ENCODE assay signal across 8 cellular contexts in the genomic region with DNA sequence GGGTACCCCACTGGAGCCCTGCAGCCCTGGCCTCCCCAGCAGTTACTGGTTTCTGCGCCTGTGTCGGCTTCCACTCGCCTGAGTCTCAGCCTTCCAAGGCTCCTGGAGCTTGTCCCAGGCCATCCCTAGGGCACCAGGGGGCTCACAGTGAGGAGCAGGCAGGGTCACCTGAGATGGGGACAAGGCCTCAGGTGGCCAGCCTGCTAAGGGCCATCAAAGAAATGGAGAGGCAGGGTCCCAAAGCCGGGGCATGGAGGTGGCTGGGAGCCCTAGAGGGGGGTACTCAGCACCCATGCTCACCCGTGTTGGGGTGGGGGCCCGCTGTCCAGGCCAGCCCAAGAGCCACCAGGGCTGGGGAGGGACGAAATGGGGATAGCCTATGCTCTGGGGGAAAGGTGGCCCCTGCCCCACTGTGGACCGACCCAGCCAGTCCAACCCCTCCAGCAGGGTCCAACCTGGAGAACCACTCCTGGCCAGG. TPM values are rescaled to one million over a fixed set of nuclear protein-coding genes. Genes with fewer than 3 reads are reported as not detected.
A peak's percentile ranks its signal among the peaks of the same experiment; 100 is the strongest.
DNase-seq lines count a peak whose midpoint lies in the region; ATAC-seq, FAIRE-seq and TF ChIP-seq lines count a peak whose summit lies in the region.

No MANE protein-coding gene starts in this region.

- peaks cover 0 to 15% (median 2%) of the 10 kb centered on the region in 4 donors for H3K4me1 Mint-ChIP-seq in CD4-positive, CD25-positive, alpha-beta regulatory T cell

- H3K4me3 Mint-ChIP-seq in CD4-positive, CD25-positive, alpha-beta regulatory T cell: peak overlapping the region; percentile 47 to 89 (median 71)

- no peaks in the 10 kb centered on the region for H3K27me3 Mint-ChIP-seq in CD4-positive, CD25-positive, alpha-beta regulatory T cell

- TF ChIP-seq CTCF in OCI-LY3 (IDR thresholded peaks at IDR 0.05; ENCODE audit: low read depth, low read length) (no peak), endothelial cell of umbilical vein (IDR thresholded peaks at IDR 0.05; ENCODE audit: extremely low read depth in 1 of 2, insufficient read depth in 1 of 2, low read depth in 1 of 2, low read length in 2 of 2) (no peak)

- no peak for TF ChIP-seq POLR2A in endothelial cell of umbilical vein (IDR thresholded peaks at IDR 0.05; ENCODE audit: low read depth, low read length)

- H3K36me3 Mint-ChIP-seq in CD4-positive, CD25-positive, alpha-beta regulatory T cell: no peaks in the 10 kb centered on the region

- dilution Hi-C loops in endothelial cell of umbilical vein (cut with MboI; ENCODE audit: extremely low pct_ligation_motif_present, low sequenced_read_pairs): no loop called here

- no peak overlapping the region for H2AFZ ChIP-seq in OCI-LY3 (ENCODE audit: low read depth, low read length)
- no peak overlapping the region for H2AFZ ChIP-seq in endothelial cell of umbilical vein (ENCODE audit: low read depth, low read length)
- no peak overlapping the region for H2AFZ ChIP-seq in neuron (ENCODE audit: low read depth, low read length)

- H3K27me3 ChIP-seq in CD4-positive, CD25-positive, alpha-beta regulatory T cell (ENCODE audit: control insufficient read depth, insufficient read depth, low read length): no peaks in the 10 kb centered on the region
- H3K27me3 ChIP-seq in OCI-LY3 (ENCODE audit: low read depth, low read length): no peaks in the 10 kb centered on the region
- no peaks in the 10 kb centered on the region for H3K27me3 ChIP-seq in endothelial cell of umbilical vein (ENCODE audit: control insufficient read depth in 2 of 2, insufficient read depth in 2 of 2, low read length in 2 of 2)
- H3K27me3 ChIP-seq in neuron (ENCODE audit: insufficient read depth, low read length): no peaks in the 10 kb centered on the region

- H3K4me1 ChIP-seq in CD4-positive, CD25-positive, alpha-beta regulatory T cell (ENCODE audit: control insufficient read depth, insufficient read depth, low read length, poor library complexity, severe bottlenecking): peaks cover 21% of the 10 kb centered on the region
- H3K4me1 ChIP-seq in OCI-LY3 (ENCODE audit: low read length) (peaks cover 27% of the 10 kb centered on the region), endothelial cell of umbilical vein (ENCODE audit: control insufficient read depth, extremely low read depth, insufficient read depth, low read length) (peaks cover 20% of the 10 kb centered on the region), neuron (ENCODE audit: insufficient read depth, low read length) (peaks cover 19% of the 10 kb centered on the region)

- no peak for ATAC-seq in CD4-positive, CD25-positive, alpha-beta regulatory T cell (ENCODE audit: low read depth in 2 of 2)
- ATAC-seq in HG03571 (IDR thresholded peaks at IDR 0.05; ENCODE audit: unreplicated experiment): no peak

- peak overlapping the region; percentile 80 for H3K4me2 ChIP-seq in OCI-LY3 (ENCODE audit: low read length)
- H3K4me2 ChIP-seq in endothelial cell of umbilical vein (ENCODE audit: insufficient read depth, low read length): peak overlapping the region; percentile 26

- CTCF ChIA-PET in endothelial cell of umbilical vein (lab: Charles Lee): interaction anchor here (1.2 kb wide), 1 partner anchor 55 kb away, joined by 3 read pairs; no protein-coding TSS in a partner anchor

- H3K9me3 Mint-ChIP-seq in CD4-positive, CD25-positive, alpha-beta regulatory T cell: no peaks in the 10 kb centered on the region

- no peak overlapping the region for H3K27ac ChIP-seq in CD4-positive, CD25-positive, alpha-beta regulatory T cell (ENCODE audit: insufficient read depth, low read length, poor library complexity, severe bottlenecking)
- H3K27ac ChIP-seq in OCI-LY3 (ENCODE audit: low read length) (peak overlapping the region; percentile 83), endothelial cell of umbilical vein (ENCODE audit: insufficient read depth, low read depth, low read length) (no peak overlapping the region)

- peaks cover 26% of the 10 kb centered on the region for H4K20me1 ChIP-seq in OCI-LY3 (ENCODE audit: insufficient read depth, low read length)
- no peaks in the 10 kb centered on the region for H4K20me1 ChIP-seq in endothelial cell of umbilical vein (replicated peaks; ENCODE audit: control insufficient read depth, extremely low read depth, insufficient read depth, low read length)

- intact Hi-C loops in endothelial cell of umbilical vein (cut with micrococcal nuclease): loop anchor here (5.0 kb wide), 2 partner anchors 119 to 131 kb away; a partner anchor contains a TSS

- H3K9ac ChIP-seq in OCI-LY3 (ENCODE audit: low read length) (peak overlapping the region; percentile 99), endothelial cell of umbilical vein (replicated peaks; ENCODE audit: extremely low read depth, insufficient read depth, low read length) (peak overlapping the region; percentile 81)

- no peaks in the 10 kb centered on the region for H3K9me3 ChIP-seq in CD4-positive, CD25-positive, alpha-beta regulatory T cell (ENCODE audit: control insufficient read depth in 2 of 2, low read length in 2 of 2)
- H3K9me3 ChIP-seq in OCI-LY3 (ENCODE audit: insufficient read depth, low read length): no peaks in the 10 kb centered on the region
- no peaks in the 10 kb centered on the region for H3K9me3 ChIP-seq in endothelial cell of umbilical vein (replicated peaks; ENCODE audit: control insufficient read depth, insufficient read depth, low read length)
- H3K9me3 ChIP-seq in neuron (ENCODE audit: low read length): peaks cover 2% of the 10 kb centered on the region

- no TSS peak for BruUV-seq in endothelial cell of umbilical vein (replicated peaks; lab: Mats Ljungman, UMichigan)

- no peak overlapping the region for H3K4me3 ChIP-seq in CD4-positive, CD25-positive, alpha-beta regulatory T cell (ENCODE audit: low read depth, low read length)
- peak overlapping the region; percentile 97 for H3K4me3 ChIP-seq in OCI-LY3 (ENCODE audit: low read length)
- peak overlapping the region; percentile 27 to 78 (median 54) for H3K4me3 ChIP-seq in endothelial cell of umbilical vein (replicated peaks in 1 of 3; ENCODE audit: insufficient read depth in 1 of 3, low read depth in 1 of 3, low read length in 3 of 3)
- peak overlapping the region; percentile 79 for H3K4me3 ChIP-seq in neuron (ENCODE audit: low read length)

- POLR2A ChIA-PET in endothelial cell of umbilical vein (lab: Charles Lee): interaction anchor here (2.2 kb wide), 1 partner anchor 10 kb away, joined by 9 read pairs; no protein-coding TSS in a partner anchor

- H3K27ac Mint-ChIP-seq in CD4-positive, CD25-positive, alpha-beta regulatory T cell: peak overlapping the region in 1 of 3 donors; percentile 9

- peaks cover 8% of the 10 kb centered on the region for H3K36me3 ChIP-seq in CD4-positive, CD25-positive, alpha-beta regulatory T cell (ENCODE audit: control insufficient read depth, insufficient read depth, low read length)
- H3K36me3 ChIP-seq in OCI-LY3 (replicated peaks; ENCODE audit: low read depth, low read length): peaks cover 51% of the 10 kb centered on the region
- H3K36me3 ChIP-seq in endothelial cell of umbilical vein (ENCODE audit: control insufficient read depth in 2 of 2, extremely low read depth in 1 of 2, insufficient read depth in 2 of 2, low read length in 2 of 2): peaks cover 21 to 26% of the 10 kb centered on the region in 2 experiments
- H3K36me3 ChIP-seq in neuron (ENCODE audit: insufficient read depth, low read length): peaks cover 37% of the 10 kb centered on the region

- H3K79me2 ChIP-seq in OCI-LY3 (ENCODE audit: low read length) (peaks cover 70% of the 10 kb centered on the region), endothelial cell of umbilical vein (ENCODE audit: control insufficient read depth, insufficient read depth, low read length) (peaks cover 53% of the 10 kb centered on the region)

- H3K9me1 ChIP-seq in endothelial cell of umbilical vein (replicated peaks; ENCODE audit: control insufficient read depth, extremely low read depth, insufficient read depth, low read length): no peaks in the 10 kb centered on the region

- FAIRE-seq in endothelial cell of umbilical vein (lab: Jason Lieb, UNC): no peak

- no peak for DNase-seq in CD4-positive, CD25-positive, alpha-beta regulatory T cell
- no peak for DNase-seq in endothelial cell of umbilical vein (ENCODE audit: low read depth, low spot score)
- no peak for DNase-seq in NCI-H748 treated with DMSO at 0.1 percent for 48 hours (lab: John Stamatoyannopoulos, UW)
- no peak for DNase-seq in NCI-H1048 (lab: John Stamatoyannopoulos, UW)
- no peak for DNase-seq in NCI-H187 treated with DMSO at 0.1 percent for 48 hours (lab: John Stamatoyannopoulos, UW)

RNA-seq across cellular contexts. Expression of a gene that starts 1.3 kb away (rescaled TPM):
- 153 TPM for total RNA-seq in CD4-positive, CD25-positive, alpha-beta regulatory T cell
- polyA plus RNA-seq in CD4-positive, CD25-positive, alpha-beta regulatory T cell: under 1 TPM; 0.23 to 0.93 (median 0.59) TPM
- total RNA-seq in endothelial cell of umbilical vein: 351 and 360 TPM in 2 replicates
- polyA plus RNA-seq in endothelial cell of umbilical vein: 101 and 130 TPM in 2 replicates
- polyA plus RNA-seq in endothelial cell of umbilical vein (2011; cell fraction: cytosol; rRNA removed): 65.4 and 99.2 TPM in 2 replicates
- 138 and 140 TPM in 2 replicates for polyA plus RNA-seq in endothelial cell of umbilical vein (2011; cell fraction: nucleus; rRNA removed)
- 87.0 and 96.4 TPM in 2 replicates for polyA plus RNA-seq in endothelial cell of umbilical vein (2012)
- 113 and 145 TPM in 2 replicates for polyA minus RNA-seq in endothelial cell of umbilical vein
- polyA minus RNA-seq in endothelial cell of umbilical vein (2011; cell fraction: cytosol; rRNA and poly(A)+ RNA removed): 182 TPM
- 61.0 and 111 TPM in 2 replicates for polyA minus RNA-seq in endothelial cell of umbilical vein (2011; cell fraction: nucleus; rRNA and poly(A)+ RNA removed)

RNA-seq across cellular contexts. Expression of a gene that starts 31.1 kb away (rescaled TPM):
- total RNA-seq in CD4-positive, CD25-positive, alpha-beta regulatory T cell: 128 TPM
- 10 to 100 TPM; 49.3 to 91.5 (median 62.3) TPM for polyA plus RNA-seq in CD4-positive, CD25-positive, alpha-beta regulatory T cell
- total RNA-seq in endothelial cell of umbilical vein: 90.3 and 92.9 TPM in 2 replicates
- 60.1 and 63.1 TPM in 2 replicates for polyA plus RNA-seq in endothelial cell of umbilical vein
- 77.7 and 80.7 TPM in 2 replicates for polyA plus RNA-seq in endothelial cell of umbilical vein (2011; cell fraction: cytosol; rRNA removed)
- 360 and 376 TPM in 2 replicates for polyA plus RNA-seq in endothelial cell of umbilical vein (2011; cell fraction: nucleus; rRNA removed)
- 70.4 and 74.8 TPM in 2 replicates for polyA plus RNA-seq in endothelial cell of umbilical vein (2012)
- 18.5 and 25.1 TPM in 2 replicates for polyA minus RNA-seq in endothelial cell of umbilical vein
- polyA minus RNA-seq in endothelial cell of umbilical vein (2011; cell fraction: cytosol; rRNA and poly(A)+ RNA removed): 51.7 TPM
- 43.2 and 55.0 TPM in 2 replicates for polyA minus RNA-seq in endothelial cell of umbilical vein (2011; cell fraction: nucleus; rRNA and poly(A)+ RNA removed)

RNA-seq across cellular contexts. Expression of a gene that starts 45.0 kb away (rescaled TPM):
- 87.5 TPM for total RNA-seq in CD4-positive, CD25-positive, alpha-beta regulatory T cell
- 100 to 1,000 TPM; 128 to 170 (median 162) TPM for polyA plus RNA-seq in CD4-positive, CD25-positive, alpha-beta regulatory T cell
- total RNA-seq in endothelial cell of umbilical vein: 96.6 and 116 TPM in 2 replicates
- 178 and 235 TPM in 2 replicates for polyA plus RNA-seq in endothelial cell of umbilical vein
- 114 and 120 TPM in 2 replicates for polyA plus RNA-seq in endothelial cell of umbilical vein (2011; cell fraction: cytosol; rRNA removed)
- polyA plus RNA-seq in endothelial cell of umbilical vein (2011; cell fraction: nucleus; rRNA removed): 219 and 242 TPM in 2 replicates
- 102 and 112 TPM in 2 replicates for polyA plus RNA-seq in endothelial cell of umbilical vein (2012)
- polyA minus RNA-seq in endothelial cell of umbilical vein: 81.1 and 97.3 TPM in 2 replicates
- polyA minus RNA-seq in endothelial cell of umbilical vein (2011; cell fraction: cytosol; rRNA and poly(A)+ RNA removed): 94.1 TPM
- 35.2 and 44.9 TPM in 2 replicates for polyA minus RNA-seq in endothelial cell of umbilical vein (2011; cell fraction: nucleus; rRNA and poly(A)+ RNA removed)

RNA-seq across cellular contexts. Expression of a gene that starts 45.1 kb away (rescaled TPM):
- 35.1 TPM for total RNA-seq in CD4-positive, CD25-positive, alpha-beta regulatory T cell
- 1 to 10 TPM; 3.2 to 5.6 (median 4.4) TPM for polyA plus RNA-seq in CD4-positive, CD25-positive, alpha-beta regulatory T cell
- 33.7 and 36.9 TPM in 2 replicates for total RNA-seq in endothelial cell of umbilical vein
- polyA plus RNA-seq in endothelial cell of umbilical vein: 40.0 and 59.2 TPM in 2 replicates
- polyA plus RNA-seq in endothelial cell of umbilical vein (2011; cell fraction: cytosol; rRNA removed): 14.3 and 27.7 TPM in 2 replicates
- 122 and 156 TPM in 2 replicates for polyA plus RNA-seq in endothelial cell of umbilical vein (2011; cell fraction: nucleus; rRNA removed)
- 22.3 and 37.7 TPM in 2 replicates for polyA plus RNA-seq in endothelial cell of umbilical vein (2012)
- 13.8 and 16.9 TPM in 2 replicates for polyA minus RNA-seq in endothelial cell of umbilical vein
- polyA minus RNA-seq in endothelial cell of umbilical vein (2011; cell fraction: cytosol; rRNA and poly(A)+ RNA removed): 8.5 TPM
- 14.9 and 33.9 TPM in 2 replicates for polyA minus RNA-seq in endothelial cell of umbilical vein (2011; cell fraction: nucleus; rRNA and poly(A)+ RNA removed)

RNA-seq across cellular contexts. Expression of a gene that starts 59.3 kb away (rescaled TPM):
- total RNA-seq in CD4-positive, CD25-positive, alpha-beta regulatory T cell: 96.9 TPM
- 100 to 1,000 TPM; 125 to 150 (median 131) TPM for polyA plus RNA-seq in CD4-positive, CD25-positive, alpha-beta regulatory T cell
- total RNA-seq in endothelial cell of umbilical vein: 75.2 and 93.0 TPM in 2 replicates
- 178 and 241 TPM in 2 replicates for polyA plus RNA-seq in endothelial cell of umbilical vein
- 153 and 181 TPM in 2 replicates for polyA plus RNA-seq in endothelial cell of umbilical vein (2011; cell fraction: cytosol; rRNA removed)
- polyA plus RNA-seq in endothelial cell of umbilical vein (2011; cell fraction: nucleus; rRNA removed): 150 and 164 TPM in 2 replicates
- polyA plus RNA-seq in endothelial cell of umbilical vein (2012): 106 and 108 TPM in 2 replicates
- polyA minus RNA-seq in endothelial cell of umbilical vein: 41.9 and 53.2 TPM in 2 replicates
- polyA minus RNA-seq in endothelial cell of umbilical vein (2011; cell fraction: cytosol; rRNA and poly(A)+ RNA removed): 39.0 TPM
- 8.4 and 18.0 TPM in 2 replicates for polyA minus RNA-seq in endothelial cell of umbilical vein (2011; cell fraction: nucleus; rRNA and poly(A)+ RNA removed)
